ENCODE assay signal across 2 cellular contexts in the genomic region with DNA sequence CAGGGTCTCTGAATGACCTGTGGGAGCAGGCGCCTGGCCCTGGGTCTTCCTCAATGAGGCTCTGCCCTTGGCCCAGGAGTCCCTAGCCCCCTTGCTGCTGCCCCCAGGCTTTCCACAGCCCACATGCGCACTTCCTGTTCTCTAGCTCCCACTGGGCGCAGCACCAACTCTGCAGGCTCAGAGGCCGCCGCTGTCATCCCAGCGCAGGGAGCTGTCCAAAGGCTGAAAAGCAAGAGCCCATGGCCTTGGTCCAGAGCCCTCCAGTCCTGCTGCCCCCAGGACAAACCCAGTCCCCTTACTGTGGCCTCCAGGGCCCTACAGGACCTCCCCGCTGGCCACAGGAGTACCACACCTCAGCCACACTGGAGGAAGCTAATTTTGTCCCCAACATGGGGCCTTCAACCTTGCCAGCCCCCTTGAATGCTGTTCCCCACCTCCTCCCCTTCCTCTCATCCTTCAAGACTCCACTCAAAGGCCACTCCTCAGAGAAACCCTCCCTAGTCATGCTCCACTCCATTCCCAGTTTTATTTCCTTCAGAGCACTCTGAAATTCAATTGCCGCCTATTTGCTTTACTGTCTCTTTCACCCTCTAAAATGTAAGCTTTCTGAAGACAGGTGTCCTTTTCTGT.
TF ChIP-seq lines count a peak whose summit lies in the region.

No MANE protein-coding gene starts in this region.

TF ChIP-seq in A549, 52 proteins besides CTCF, POLR2A, EP300 and RAD21:
- TF ChIP-seq NFE2L2 (conservative IDR thresholded peaks at IDR 0.05; ENCODE audit: low read length) (no peak), NPAS2 (CRISPR knock-in tag; IDR thresholded peaks at IDR 0.05; ENCODE audit: borderline replicate concordance) (no peak), MYC (IDR thresholded peaks at IDR 0.05; ENCODE audit: borderline replicate concordance, low read length) (no peak), CBX8 (IDR thresholded peaks at IDR 0.05) (no peak), EHMT2 (IDR thresholded peaks at IDR 0.05; ENCODE audit: low read depth) (peak; percentile 89), HOXB5 (CRISPR knock-in tag; IDR thresholded peaks at IDR 0.05) (peak; percentile 62; the same call in 1 of the 2 replicates), EHF (CRISPR knock-in tag; IDR thresholded peaks at IDR 0.05) (0 out of 2 replicates have a peak, but pooled peaks have one; percentile 56), FOXS1 (CRISPR knock-in tag; IDR thresholded peaks at IDR 0.05) (no peak), E2F6 (IDR thresholded peaks at IDR 0.05; ENCODE audit: borderline replicate concordance, low read depth) (no peak), CHD4 (IDR thresholded peaks at IDR 0.05; ENCODE audit: borderline replicate concordance) (no peak), ZSCAN20 (CRISPR knock-in tag; IDR thresholded peaks at IDR 0.05) (no peak), CBX2 (IDR thresholded peaks at IDR 0.05; ENCODE audit: borderline replicate concordance, low read depth) (no peak), MAX (IDR thresholded peaks at IDR 0.05) (no peak), FOSB (CRISPR knock-in tag; IDR thresholded peaks at IDR 0.05) (no peak), RNF2 (IDR thresholded peaks at IDR 0.05; ENCODE audit: borderline replicate concordance, low read depth) (no peak), TFCP2L1 (CRISPR knock-in tag; IDR thresholded peaks at IDR 0.05) (no peak), SMC3 (IDR thresholded peaks at IDR 0.05) (no peak)
- TF ChIP-seq, protein P1, sequence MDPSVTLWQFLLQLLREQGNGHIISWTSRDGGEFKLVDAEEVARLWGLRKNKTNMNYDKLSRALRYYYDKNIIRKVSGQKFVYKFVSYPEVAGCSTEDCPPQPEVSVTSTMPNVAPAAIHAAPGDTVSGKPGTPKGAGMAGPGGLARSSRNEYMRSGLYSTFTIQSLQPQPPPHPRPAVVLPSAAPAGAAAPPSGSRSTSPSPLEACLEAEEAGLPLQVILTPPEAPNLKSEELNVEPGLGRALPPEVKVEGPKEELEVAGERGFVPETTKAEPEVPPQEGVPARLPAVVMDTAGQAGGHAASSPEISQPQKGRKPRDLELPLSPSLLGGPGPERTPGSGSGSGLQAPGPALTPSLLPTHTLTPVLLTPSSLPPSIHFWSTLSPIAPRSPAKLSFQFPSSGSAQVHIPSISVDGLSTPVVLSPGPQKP (IDR thresholded peaks at IDR 0.05; ENCODE audit: low read depth, low read length), result no peak
- TF ChIP-seq, protein P2, sequence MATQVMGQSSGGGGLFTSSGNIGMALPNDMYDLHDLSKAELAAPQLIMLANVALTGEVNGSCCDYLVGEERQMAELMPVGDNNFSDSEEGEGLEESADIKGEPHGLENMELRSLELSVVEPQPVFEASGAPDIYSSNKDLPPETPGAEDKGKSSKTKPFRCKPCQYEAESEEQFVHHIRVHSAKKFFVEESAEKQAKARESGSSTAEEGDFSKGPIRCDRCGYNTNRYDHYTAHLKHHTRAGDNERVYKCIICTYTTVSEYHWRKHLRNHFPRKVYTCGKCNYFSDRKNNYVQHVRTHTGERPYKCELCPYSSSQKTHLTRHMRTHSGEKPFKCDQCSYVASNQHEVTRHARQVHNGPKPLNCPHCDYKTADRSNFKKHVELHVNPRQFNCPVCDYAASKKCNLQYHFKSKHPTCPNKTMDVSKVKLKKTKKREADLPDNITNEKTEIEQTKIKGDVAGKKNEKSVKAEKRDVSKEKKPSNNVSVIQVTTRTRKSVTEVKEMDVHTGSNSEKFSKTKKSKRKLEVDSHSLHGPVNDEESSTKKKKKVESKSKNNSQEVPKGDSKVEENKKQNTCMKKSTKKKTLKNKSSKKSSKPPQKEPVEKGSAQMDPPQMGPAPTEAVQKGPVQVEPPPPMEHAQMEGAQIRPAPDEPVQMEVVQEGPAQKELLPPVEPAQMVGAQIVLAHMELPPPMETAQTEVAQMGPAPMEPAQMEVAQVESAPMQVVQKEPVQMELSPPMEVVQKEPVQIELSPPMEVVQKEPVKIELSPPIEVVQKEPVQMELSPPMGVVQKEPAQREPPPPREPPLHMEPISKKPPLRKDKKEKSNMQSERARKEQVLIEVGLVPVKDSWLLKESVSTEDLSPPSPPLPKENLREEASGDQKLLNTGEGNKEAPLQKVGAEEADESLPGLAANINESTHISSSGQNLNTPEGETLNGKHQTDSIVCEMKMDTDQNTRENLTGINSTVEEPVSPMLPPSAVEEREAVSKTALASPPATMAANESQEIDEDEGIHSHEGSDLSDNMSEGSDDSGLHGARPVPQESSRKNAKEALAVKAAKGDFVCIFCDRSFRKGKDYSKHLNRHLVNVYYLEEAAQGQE (IDR thresholded peaks at IDR 0.05), result peak; percentile 94
TF ChIP-seq in A549: peak in this region for 4.

TF ChIP-seq in K562, 482 proteins besides CTCF, POLR2A, EP300 and RAD21 (continues in another document):
- no peak for TF ChIP-seq HDAC3 (IDR thresholded peaks at IDR 0.05; ENCODE audit: borderline replicate concordance, partially characterized antibody)
- TF ChIP-seq DIDO1 (tag; IDR thresholded peaks at IDR 0.05; ENCODE audit: low read depth), result no peak
- TF ChIP-seq CAMTA2 (CRISPR knock-in tag; conservative IDR thresholded peaks at IDR 0.05), result no peak
- TF ChIP-seq, protein P3, sequence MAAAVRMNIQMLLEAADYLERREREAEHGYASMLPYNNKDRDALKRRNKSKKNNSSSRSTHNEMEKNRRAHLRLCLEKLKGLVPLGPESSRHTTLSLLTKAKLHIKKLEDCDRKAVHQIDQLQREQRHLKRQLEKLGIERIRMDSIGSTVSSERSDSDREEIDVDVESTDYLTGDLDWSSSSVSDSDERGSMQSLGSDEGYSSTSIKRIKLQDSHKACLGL (CRISPR knock-in tag; IDR thresholded peaks at IDR 0.05; ENCODE audit: borderline replicate concordance, poor library complexity, severe bottlenecking), result no peak
- TF ChIP-seq GTF2B (IDR thresholded peaks at IDR 0.05; ENCODE audit: extremely low read depth, insufficient read length), result no peak
- TF ChIP-seq ZNF175 (CRISPR knock-in tag; IDR thresholded peaks at IDR 0.05; ENCODE audit: low read depth), result no peak
- TF ChIP-seq NUFIP1 (IDR thresholded peaks at IDR 0.05; ENCODE audit: partially characterized antibody), result no peak
- TF ChIP-seq MAZ (CRISPR knock-in tag; conservative IDR thresholded peaks at IDR 0.05 in 1 of 2, IDR thresholded peaks at IDR 0.05 in 1 of 2), result peak; percentile 50 to 61; a peak in 2 of 4 replicates
- TF ChIP-seq ZFPM2 (CRISPR knock-in tag; IDR thresholded peaks at IDR 0.05), result no peak
- TF ChIP-seq HOXB6 (CRISPR knock-in tag; IDR thresholded peaks at IDR 0.05; ENCODE audit: borderline replicate concordance), result no peak
- TF ChIP-seq BHLHE40 (IDR thresholded peaks at IDR 0.05; ENCODE audit: low read length), result no peak
- TF ChIP-seq ZNF143 (CRISPR knock-in tag; IDR thresholded peaks at IDR 0.05), result no peak
- no peak for TF ChIP-seq ZNF318 (IDR thresholded peaks at IDR 0.05; ENCODE audit: borderline replicate concordance in 1 of 2, low read depth in 1 of 2)
- TF ChIP-seq ZNF583 (CRISPR knock-in tag; IDR thresholded peaks at IDR 0.05), result peak; percentile 34; the same call in 1 of the 2 replicates
- TF ChIP-seq BRF1 (IDR thresholded peaks at IDR 0.05; ENCODE audit: borderline replicate concordance, extremely low read depth, insufficient read length), result no peak
- no peak for TF ChIP-seq ZC3H8 (IDR thresholded peaks at IDR 0.05)
- TF ChIP-seq ZFP36 (IDR thresholded peaks at IDR 0.05; ENCODE audit: low read depth, low read length, partially characterized antibody), result no peak
- TF ChIP-seq NFYB (IDR thresholded peaks at IDR 0.05; ENCODE audit: extremely low read depth, insufficient read length), result no peak
- TF ChIP-seq CTBP1 (IDR thresholded peaks at IDR 0.05; ENCODE audit: borderline replicate concordance), result no peak
- TF ChIP-seq, protein P4, sequence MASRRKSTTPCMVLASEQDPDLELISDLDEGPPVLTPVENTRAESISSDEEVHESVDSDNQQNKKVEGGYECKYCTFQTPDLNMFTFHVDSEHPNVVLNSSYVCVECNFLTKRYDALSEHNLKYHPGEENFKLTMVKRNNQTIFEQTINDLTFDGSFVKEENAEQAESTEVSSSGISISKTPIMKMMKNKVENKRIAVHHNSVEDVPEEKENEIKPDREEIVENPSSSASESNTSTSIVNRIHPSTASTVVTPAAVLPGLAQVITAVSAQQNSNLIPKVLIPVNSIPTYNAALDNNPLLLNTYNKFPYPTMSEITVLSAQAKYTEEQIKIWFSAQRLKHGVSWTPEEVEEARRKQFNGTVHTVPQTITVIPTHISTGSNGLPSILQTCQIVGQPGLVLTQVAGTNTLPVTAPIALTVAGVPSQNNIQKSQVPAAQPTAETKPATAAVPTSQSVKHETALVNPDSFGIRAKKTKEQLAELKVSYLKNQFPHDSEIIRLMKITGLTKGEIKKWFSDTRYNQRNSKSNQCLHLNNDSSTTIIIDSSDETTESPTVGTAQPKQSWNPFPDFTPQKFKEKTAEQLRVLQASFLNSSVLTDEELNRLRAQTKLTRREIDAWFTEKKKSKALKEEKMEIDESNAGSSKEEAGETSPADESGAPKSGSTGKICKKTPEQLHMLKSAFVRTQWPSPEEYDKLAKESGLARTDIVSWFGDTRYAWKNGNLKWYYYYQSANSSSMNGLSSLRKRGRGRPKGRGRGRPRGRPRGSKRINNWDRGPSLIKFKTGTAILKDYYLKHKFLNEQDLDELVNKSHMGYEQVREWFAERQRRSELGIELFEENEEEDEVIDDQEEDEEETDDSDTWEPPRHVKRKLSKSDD (conservative IDR thresholded peaks at IDR 0.05; ENCODE audit: low read length), result no peak
- TF ChIP-seq FUS (optimal IDR thresholded peaks at IDR 0.05; ENCODE audit: low read depth, low read length), result no peak
- TF ChIP-seq ILK (tag; IDR thresholded peaks at IDR 0.05; ENCODE audit: borderline replicate concordance, low read depth), result no peak
- no peak for TF ChIP-seq ELF4 (CRISPR knock-in tag; IDR thresholded peaks at IDR 0.05)
- TF ChIP-seq IFI16 (CRISPR knock-in tag; IDR thresholded peaks at IDR 0.05), result no peak
- no peak for TF ChIP-seq ZC3H4 (CRISPR knock-in tag; IDR thresholded peaks at IDR 0.05; ENCODE audit: borderline replicate concordance)
- TF ChIP-seq, protein P5, sequence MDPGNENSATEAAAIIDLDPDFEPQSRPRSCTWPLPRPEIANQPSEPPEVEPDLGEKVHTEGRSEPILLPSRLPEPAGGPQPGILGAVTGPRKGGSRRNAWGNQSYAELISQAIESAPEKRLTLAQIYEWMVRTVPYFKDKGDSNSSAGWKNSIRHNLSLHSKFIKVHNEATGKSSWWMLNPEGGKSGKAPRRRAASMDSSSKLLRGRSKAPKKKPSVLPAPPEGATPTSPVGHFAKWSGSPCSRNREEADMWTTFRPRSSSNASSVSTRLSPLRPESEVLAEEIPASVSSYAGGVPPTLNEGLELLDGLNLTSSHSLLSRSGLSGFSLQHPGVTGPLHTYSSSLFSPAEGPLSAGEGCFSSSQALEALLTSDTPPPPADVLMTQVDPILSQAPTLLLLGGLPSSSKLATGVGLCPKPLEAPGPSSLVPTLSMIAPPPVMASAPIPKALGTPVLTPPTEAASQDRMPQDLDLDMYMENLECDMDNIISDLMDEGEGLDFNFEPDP (CRISPR knock-in tag; IDR thresholded peaks at IDR 0.05), result no peak
